20 cellular contexts compared by ENCODE assay signal in the genomic region with DNA sequence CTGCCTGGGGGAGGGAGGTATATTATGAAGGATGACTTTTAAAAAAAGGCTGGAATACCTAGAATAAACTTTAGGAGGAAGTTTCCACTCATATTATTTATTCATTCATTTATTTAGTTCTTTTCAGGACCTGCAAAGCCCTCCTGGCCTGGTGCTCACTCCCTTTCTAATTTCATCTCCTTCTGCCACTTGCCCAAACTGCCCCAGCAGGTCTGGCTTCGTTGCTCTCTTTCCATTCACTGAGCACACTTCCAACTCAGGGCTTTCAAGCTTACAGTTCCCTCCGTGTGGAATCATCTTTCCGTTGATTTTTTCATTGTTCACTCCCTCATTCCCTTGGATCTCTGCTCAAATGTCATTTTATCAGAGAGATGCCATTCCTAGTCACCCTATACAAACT.
"Had no signal": no experiment of that assay in that cellular context is flagged by ENCODE, and none has a peak within 500 bp of the region (broad histone marks: within the 10 kb centered on the region; RNA-seq: fewer than 3 reads in every experiment).

No MANE protein-coding gene starts in this region.

- FAIRE-seq: TTC549 had no signal

- H3K9ac ChIP-seq: neural progenitor cell had no signal

- H3K36me3 Mint-ChIP-seq: activated naive CD8-positive, alpha-beta T cell treated with anti-CD3 and anti-CD28 coated beads, Interleukin-2, amount 10 ng/mL, durations not matched to agents 7 days and 5 days had no signal

- DNase-seq: activated naive CD4-positive, alpha-beta T cell treated with anti-CD3 and anti-CD28 coated beads for 36 hours; activated naive CD8-positive, alpha-beta T cell treated with anti-CD3 and anti-CD28 coated beads, Interleukin-2, amount 10 ng/mL, durations not matched to agents 7 days and 5 days; activated T-cell treated with anti-CD3 and anti-CD28 coated beads, Interleukin-2, amount 50 U/mL, for 4 hours; amniotic stem cell; cerebellar nuclear complex; foreskin fibroblast; left ventricle myocardium superior; mucosa of descending colon; stimulated activated CD4-positive, alpha-beta T cell treated with anti-CD3 and anti-CD28 coated beads, Interleukin-2, amount 100 ng/mL, for 48 hours; stimulated activated CD8-positive, alpha-beta memory T cell treated with anti-CD3 and anti-CD28 coated beads, Interleukin-4, amount 100 ng/mL, for 48 hours; stimulated activated naive B cell treated with anti-CD40 and anti-IgM and Interleukin-4, amounts not matched to agents 10 μg/mL and 1 μg/mL and 100 μg/mL, for 72 hours; testis; WERI-Rb-1 had no signal

- H3K4me1 ChIP-seq: testis had no signal

- H2AFZ ChIP-seq: neural progenitor cell had no signal

- H3K4me1 Mint-ChIP-seq: activated naive CD8-positive, alpha-beta T cell treated with anti-CD3 and anti-CD28 coated beads, Interleukin-2, amount 10 ng/mL, durations not matched to agents 7 days and 5 days; stimulated activated naive B cell treated with anti-CD40 and anti-IgM and Interleukin-4, amounts not matched to agents 10 μg/mL and 1 μg/mL and 100 μg/mL, for 72 hours had no signal

- H3K27me3 Mint-ChIP-seq: activated naive CD8-positive, alpha-beta T cell treated with anti-CD3 and anti-CD28 coated beads, Interleukin-2, amount 10 ng/mL, durations not matched to agents 7 days and 5 days; memory B cell; stimulated activated naive B cell treated with anti-CD40 and anti-IgM and Interleukin-4, amounts not matched to agents 10 μg/mL and 1 μg/mL and 100 μg/mL, for 72 hours had no signal

- ATAC-seq: activated T-cell treated with anti-CD3 and anti-CD28 coated beads, Interleukin-2, amount 50 U/mL, for 4 hours; left ventricle myocardium superior; mucosa of descending colon; SK-N-SH treated with all-trans-retinoic acid at 6 μM for 48 hours; stimulated activated naive B cell treated with anti-CD40 and anti-IgM and Interleukin-4, amounts not matched to agents 10 μg/mL and 1 μg/mL and 100 μg/mL, for 72 hours had no signal

- H3K4me2 ChIP-seq: neural progenitor cell had no signal

- H3K4me3 ChIP-seq: coronary artery, mucosa of descending colon, neural progenitor cell, testis, upper lobe of left lung had no signal

- H3K9me3 ChIP-seq: mucosa of descending colon, testis, upper lobe of left lung had no signal

- H3K36me3 ChIP-seq: neural progenitor cell, upper lobe of left lung, WERI-Rb-1 had no signal

- H3K27ac Mint-ChIP-seq: activated naive CD4-positive, alpha-beta T cell treated with anti-CD3 and anti-CD28 coated beads for 36 hours; activated naive CD8-positive, alpha-beta T cell treated with anti-CD3 and anti-CD28 coated beads, Interleukin-2, amount 10 ng/mL, durations not matched to agents 7 days and 5 days; memory B cell; neural progenitor cell; stimulated activated naive B cell treated with anti-CD40 and anti-IgM and Interleukin-4, amounts not matched to agents 10 μg/mL and 1 μg/mL and 100 μg/mL, for 72 hours; T-helper 2 cell treated with Interferon-gamma antibody and Interleukin-4, amounts not matched to agents 5 μg/mL and 100 μg/mL, for 36 hours had no signal

- H3K27me3 ChIP-seq: neural progenitor cell, testis, upper lobe of left lung had no signal

- H3K9me3 Mint-ChIP-seq: activated naive CD4-positive, alpha-beta T cell treated with anti-CD3 and anti-CD28 coated beads for 36 hours; activated T-cell treated with anti-CD3 and anti-CD28 coated beads, Interleukin-2, amount 50 U/mL, for 4 hours; memory B cell; T-helper 2 cell treated with Interferon-gamma antibody and Interleukin-4, amounts not matched to agents 5 μg/mL and 100 μg/mL, for 36 hours had no signal

- H3K27ac ChIP-seq: coronary artery, neural progenitor cell, testis, upper lobe of left lung, WERI-Rb-1 had no signal

- H3K4me3 Mint-ChIP-seq: activated naive CD4-positive, alpha-beta T cell treated with anti-CD3 and anti-CD28 coated beads for 36 hours; activated naive CD8-positive, alpha-beta T cell treated with anti-CD3 and anti-CD28 coated beads, Interleukin-2, amount 10 ng/mL, durations not matched to agents 7 days and 5 days; activated T-cell treated with anti-CD3 and anti-CD28 coated beads, Interleukin-2, amount 50 U/mL, for 4 hours; memory B cell; neural progenitor cell; stimulated activated naive B cell treated with anti-CD40 and anti-IgM and Interleukin-4, amounts not matched to agents 10 μg/mL and 1 μg/mL and 100 μg/mL, for 72 hours; T-helper 2 cell treated with Interferon-gamma antibody and Interleukin-4, amounts not matched to agents 5 μg/mL and 100 μg/mL, for 36 hours had no signal
